Comparison of ENCODE assay signal across 8 cellular contexts in genomic region chr2:120346667-120347358, GRCh38. TPM values are rescaled to one million over a fixed set of nuclear protein-coding genes. Genes with fewer than 3 reads are reported as not detected.
DNase-seq lines count a peak whose midpoint lies in the region; ATAC-seq and TF ChIP-seq lines count a peak whose summit lies in the region.

No MANE protein-coding gene starts in this region.

- peak; percentile 39 for DNase-seq in stimulated activated CD4-positive, alpha-beta T cell treated with anti-CD3 and anti-CD28 coated beads, Interleukin-15, amount 100 ng/mL, for 24 hours
- no peak for DNase-seq in stimulated activated CD4-positive, alpha-beta T cell treated with anti-CD3 and anti-CD28 coated beads, Interleukin-4, amount 100 ng/mL, for 24 hours
- peak; percentile 46 for DNase-seq in activated CD8-positive, alpha-beta T cell treated with anti-CD3 and anti-CD28 coated beads for 36 hours
- DNase-seq in foreskin fibroblast: peak; percentile 50 to 75
- no peak for DNase-seq in progenitor cell of endocrine pancreas (ENCODE audit: low spot score, unreplicated experiment)
- DNase-seq in mucosa of gallbladder (ENCODE audit: low spot score): no peak
- no peak for DNase-seq in NCI-H1436 treated with DMSO at 0.1 percent for 48 hours (lab: John Stamatoyannopoulos, UW)

- peaks cover 16% of the 10 kb centered on the region for H3K4me1 Mint-ChIP-seq in activated CD8-positive, alpha-beta T cell treated with anti-CD3 and anti-CD28 coated beads for 36 hours (ENCODE audit: low read depth)
- peaks cover 14% of the 10 kb centered on the region for H3K4me1 Mint-ChIP-seq in progenitor cell of endocrine pancreas (ENCODE audit: low read depth)

- H3K27ac Mint-ChIP-seq in activated CD8-positive, alpha-beta T cell treated with anti-CD3 and anti-CD28 coated beads for 36 hours: no peak overlapping the region
- peak overlapping the region; percentile 80 for H3K27ac Mint-ChIP-seq in progenitor cell of endocrine pancreas

- H3K4me3 ChIP-seq in foreskin fibroblast (ENCODE audit: low read depth in 1 of 2, low read length in 2 of 2): peak overlapping the region; percentile 31 to 36

- no peak for TF ChIP-seq CTCF in activated CD8-positive, alpha-beta T cell treated with anti-CD3 and anti-CD28 coated beads for 36 hours (IDR thresholded peaks at IDR 0.05)
- TF ChIP-seq CTCF in foreskin fibroblast (IDR thresholded peaks at IDR 0.05; ENCODE audit: low read depth, low read length): no peak
- no peak for TF ChIP-seq CTCF in progenitor cell of endocrine pancreas (IDR thresholded peaks at IDR 0.05; ENCODE audit: unreplicated experiment)

- POLR2A ChIA-PET in activated CD8-positive, alpha-beta T cell treated with anti-CD3 and anti-CD28 coated beads for 36 hours (lab: Charles Lee): interaction anchor here (1.2 kb wide), 1 partner anchor 18 kb away, joined by 3 read pairs; no protein-coding TSS in a partner anchor

- H3K4me3 Mint-ChIP-seq in activated CD8-positive, alpha-beta T cell treated with anti-CD3 and anti-CD28 coated beads for 36 hours: peak overlapping the region; percentile 50
- H3K4me3 Mint-ChIP-seq in progenitor cell of endocrine pancreas (ENCODE audit: low read depth): peak overlapping the region; percentile 62

- CTCF ChIA-PET in activated CD8-positive, alpha-beta T cell treated with anti-CD3 and anti-CD28 coated beads for 36 hours (lab: Charles Lee): interaction anchor here (1.6 to 2.0 kb wide), 2 partner anchors 329 to 333 kb away, joined by 4 to 8 read pairs; no protein-coding TSS in a partner anchor

- intact Hi-C loops in activated CD8-positive, alpha-beta T cell treated with anti-CD3 and anti-CD28 coated beads for 36 hours (cut with micrococcal nuclease): loop anchor here (10.0 kb wide), 1 partner anchor 88 kb away; no protein-coding TSS in a partner anchor

- no peak for ATAC-seq in activated CD8-positive, alpha-beta T cell treated with anti-CD3 and anti-CD28 coated beads for 36 hours
- ATAC-seq in GM21723 (IDR thresholded peaks at IDR 0.05; ENCODE audit: unreplicated experiment): no peak

- H3K9me3 Mint-ChIP-seq in activated CD8-positive, alpha-beta T cell treated with anti-CD3 and anti-CD28 coated beads for 36 hours: no peaks in the 10 kb centered on the region
- no peaks in the 10 kb centered on the region for H3K9me3 Mint-ChIP-seq in progenitor cell of endocrine pancreas (ENCODE audit: low read depth)

- peaks cover 52% of the 10 kb centered on the region for H3K27me3 Mint-ChIP-seq in activated CD8-positive, alpha-beta T cell treated with anti-CD3 and anti-CD28 coated beads for 36 hours
- peaks cover 64% of the 10 kb centered on the region for H3K27me3 Mint-ChIP-seq in progenitor cell of endocrine pancreas

- H3K36me3 Mint-ChIP-seq in activated CD8-positive, alpha-beta T cell treated with anti-CD3 and anti-CD28 coated beads for 36 hours (ENCODE audit: low read depth): no peaks in the 10 kb centered on the region
- H3K36me3 Mint-ChIP-seq in progenitor cell of endocrine pancreas (ENCODE audit: insufficient read depth): no peaks in the 10 kb centered on the region

RNA-seq across cellular contexts. Expression of gene INHBB, which starts 0.9 kb away (rescaled TPM):
- not detected for total RNA-seq in activated CD8-positive, alpha-beta T cell treated with anti-CD3 and anti-CD28 coated beads for 36 hours
- total RNA-seq in progenitor cell of endocrine pancreas (0.16 TPM in 1 of 2 replicates, not detected in the other), mucosa of gallbladder (1.1 TPM)

Comparison
In these comparisons a context has a peak if more than half of its experiments do, and no peak if none do; other contexts are left out.
1. DNase-seq: peak in stimulated activated CD4-positive, alpha-beta T cell treated with anti-CD3 and anti-CD28 coated beads, Interleukin-15, amount 100 ng/mL, for 24 hours (single experiment), activated CD8-positive, alpha-beta T cell treated with anti-CD3 and anti-CD28 coated beads for 36 hours (single experiment) and foreskin fibroblast (2 of 2); none in stimulated activated CD4-positive, alpha-beta T cell treated with anti-CD3 and anti-CD28 coated beads, Interleukin-4, amount 100 ng/mL, for 24 hours (single experiment), progenitor cell of endocrine pancreas (single experiment), mucosa of gallbladder (single experiment) and NCI-H1436 treated with DMSO at 0.1 percent for 48 hours (single experiment).